In the genomic region with DNA sequence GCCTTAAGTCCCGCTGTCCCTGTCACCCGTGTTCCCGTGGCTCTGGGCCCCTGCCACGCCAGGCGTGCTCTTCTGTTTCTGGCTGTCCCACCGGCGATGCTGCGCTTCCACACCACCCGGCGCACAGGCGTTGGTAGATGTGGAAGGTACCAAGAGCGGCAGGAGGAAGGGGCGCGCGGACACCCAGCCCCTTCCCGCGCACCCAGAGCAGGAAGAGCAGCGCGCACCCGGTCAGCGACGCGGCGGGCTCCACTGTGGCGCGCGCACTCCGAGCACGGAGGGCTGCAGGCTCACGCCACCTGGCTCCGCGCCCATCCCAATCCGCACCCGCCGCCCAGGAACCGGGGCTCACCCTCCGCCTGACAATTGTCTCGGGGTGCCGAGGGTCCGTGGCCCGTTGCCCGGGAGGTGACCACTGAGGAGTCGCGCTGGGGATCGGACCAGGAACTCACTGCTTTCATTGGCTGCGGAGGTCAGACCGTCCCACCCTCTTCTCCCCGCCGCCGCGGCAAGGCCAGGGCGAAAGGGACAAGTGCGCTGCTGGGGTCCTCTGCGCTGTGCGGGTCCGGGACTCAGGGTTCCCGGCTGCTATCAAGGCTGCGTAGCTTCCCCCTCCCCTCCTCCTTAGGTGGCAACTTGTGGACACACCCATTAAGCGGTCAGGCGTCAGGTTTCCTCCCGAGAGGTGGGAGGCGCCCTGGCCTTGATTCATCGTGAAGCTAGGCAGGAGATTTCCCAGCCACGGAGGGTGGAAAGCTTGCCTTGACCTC, we compare ENCODE assay signal across 8 cellular contexts.
DNase-seq lines count a peak whose midpoint lies in the region; ATAC-seq, FAIRE-seq and TF ChIP-seq lines count a peak whose summit lies in the region.

No MANE protein-coding gene starts in this region.

- TF ChIP-seq POLR2A in H1 (IDR thresholded peaks at IDR 0.05; ENCODE audit: control extremely low read depth in 1 of 2, low read depth in 2 of 2, low read length in 2 of 2), result peak in 1 of 2 experiments; percentile 64; a peak in 2 of 3 replicates
- peak in 1 of 2 donors; percentile 32 for TF ChIP-seq POLR2A in thyroid gland (IDR thresholded peaks at IDR 0.05)

- intact Hi-C loops in thyroid gland (cut with DNase I), result no loop called here

- H4K8ac ChIP-seq in H1 (ENCODE audit: extremely low read depth, insufficient read depth, low read length), result no peak overlapping the region
- H4K8ac ChIP-seq in mesenchymal stem cell (ENCODE audit: low read length), result peak overlapping the region; percentile 88

- peak in 1 of 2 experiments; percentile 71; a peak in 1 of 3 replicates for TF ChIP-seq EP300 in H1 (IDR thresholded peaks at IDR 0.05; ENCODE audit: borderline replicate concordance in 1 of 2, low read depth in 2 of 2, low read length in 2 of 2)

- CTCF ChIA-PET in HEK293 (lab: Yijun Ruan, JAX) (no interaction called here), WTC11 (lab: Charles Lee) (interaction anchor here (0.9 to 2.0 kb wide), 5 partner anchors 13 to 364 kb away, joined by 3 to 7 read pairs (median 4); no protein-coding TSS in a partner anchor), H1 (lab: Charles Lee; ENCODE audit: partially characterized antibody) (interaction anchor here (0.6 to 2.8 kb wide), 4 partner anchors 18 to 331 kb away, joined by 3 to 11 read pairs (median 3); no protein-coding TSS in a partner anchor)

- H3K4me1 ChIP-seq in HEK293 (ENCODE audit: control insufficient read depth, insufficient read depth, low read length) (no peaks in the 10 kb centered on the region), H1 (replicated peaks in 1 of 4; ENCODE audit: control insufficient read depth in 3 of 4, insufficient read depth in 4 of 4, low read length in 3 of 4) (peaks cover 0 to 8% (median 3%) of the 10 kb centered on the region in 4 experiments; a peak in 5 of 7 replicates), mesenchymal stem cell (ENCODE audit: control insufficient read depth, insufficient read depth, low read depth, low read length) (peaks cover 5% of the 10 kb centered on the region), thyroid gland (peaks cover 0 to 4% of the 10 kb centered on the region in 2 donors)

- peaks cover 17% of the 10 kb centered on the region for H3K4me1 Mint-ChIP-seq in WTC11

- peak; percentile 96 for ATAC-seq in WTC11

- peak; percentile 63 for DNase-seq in GM03348 (ENCODE audit: low spot score)
- peak; percentile 64 for DNase-seq in NCI-H2081 treated with DMSO at 0.1 percent for 48 hours (lab: John Stamatoyannopoulos, UW)
- peak; percentile 87 for DNase-seq in WTC11 (ENCODE audit: low spot score)
- DNase-seq in H1 (ENCODE audit: low read depth in 1 of 2, low spot score in 2 of 2), result peak; percentile 85 to 93
- DNase-seq in mesenchymal stem cell, result peak; percentile 57
- DNase-seq in thyroid gland, result peak; percentile 64 to 70
- no peak for DNase-seq in AML-193 (lab: John Stamatoyannopoulos, UW)

- H3K23ac ChIP-seq in H1 (ENCODE audit: insufficient read length) (no peak overlapping the region), mesenchymal stem cell (ENCODE audit: low read length in 2 of 2) (no peak overlapping the region)

- H4K91ac ChIP-seq in H1 (replicated peaks; ENCODE audit: insufficient read length, low read length) (peak overlapping the region; percentile 85), mesenchymal stem cell (ENCODE audit: low read length) (peak overlapping the region; percentile 94)

- H2BK5ac ChIP-seq in H1 (ENCODE audit: low read depth, low read length) (peak overlapping the region; percentile 98; the same call in 1 of the 2 replicates), mesenchymal stem cell (ENCODE audit: low read depth, low read length, poor library complexity, severe bottlenecking) (peak overlapping the region; percentile 26)

- no peak overlapping the region for H2BK20ac ChIP-seq in H1 (ENCODE audit: low read length)

- H2BK120ac ChIP-seq in H1 (replicated peaks; ENCODE audit: low read depth, low read length) (no peak overlapping the region), mesenchymal stem cell (ENCODE audit: low read depth, low read length) (peak overlapping the region; percentile 68)

- TF ChIP-seq CTCF in HEK293 (tag by site-specific recombination; IDR thresholded peaks at IDR 0.05) (no peak), WTC11 (IDR thresholded peaks at IDR 0.05) (no peak), H1 (IDR thresholded peaks at IDR 0.05; ENCODE audit: control extremely low read depth in 1 of 3, insufficient read depth in 1 of 3, low read depth in 1 of 3, low read length in 3 of 3) (no peak), thyroid gland (IDR thresholded peaks at IDR 0.05) (no peak)

- TF ChIP-seq RAD21 in H1 (IDR thresholded peaks at IDR 0.05 in 1 of 2, conservative IDR thresholded peaks at IDR 0.05 in 1 of 2; ENCODE audit: low read depth in 2 of 2, low read length in 2 of 2), result no peak

- H3K9me3 ChIP-seq in HEK293 (ENCODE audit: control insufficient read depth, insufficient read depth, low read depth, low read length), result no peaks in the 10 kb centered on the region
- no peaks in the 10 kb centered on the region for H3K9me3 ChIP-seq in H1 (ENCODE audit: insufficient read depth in 2 of 2, low read depth in 1 of 2, low read length in 1 of 2)
- no peaks in the 10 kb centered on the region for H3K9me3 ChIP-seq in mesenchymal stem cell (ENCODE audit: control insufficient read depth, low read length)
- H3K9me3 ChIP-seq in thyroid gland, result no peaks in the 10 kb centered on the region

- H3K27me3 ChIP-seq in H1 (replicated peaks in 1 of 4; ENCODE audit: control insufficient read depth in 3 of 4, extremely low read depth in 1 of 4, insufficient read depth in 3 of 4, low read length in 3 of 4) (no peaks in the 10 kb centered on the region), mesenchymal stem cell (ENCODE audit: control insufficient read depth in 1 of 2, insufficient read depth in 1 of 2, low read length in 2 of 2) (peaks cover 0 to 18% of the 10 kb centered on the region in 2 experiments), thyroid gland (no peaks in the 10 kb centered on the region)

- H4K5ac ChIP-seq in H1 (ENCODE audit: insufficient read length, low read depth, low read length), result peak overlapping the region; percentile 71

- FAIRE-seq in H1 (lab: Jason Lieb, UNC), result peak; percentile 84

- peak overlapping the region; percentile 93 for H3K27ac Mint-ChIP-seq in WTC11

- WGBS in H1 (ENCODE audit: extremely low coverage in 1 of 2, insufficient coverage in 1 of 2, insufficient read length in 1 of 2, insufficient replicate concordance in 2 of 2, low coverage in 1 of 2, low lambda C conversion rate in 2 of 2, missing lambda C conversion rate in 1 of 2), 2 experiments, result 1% methylated on average over 49 of the region's 64 CpGs; no CpG with 5 or more reads in 1 of the 2 experiments
- 1% methylated on average over 52 of the region's 64 CpGs for WGBS in mesenchymal stem cell
- WGBS in thyroid gland, 2 donors, result 1 to 2% methylated on average over 24 to 27 of the region's 64 CpGs

- H3K18ac ChIP-seq in H1 (ENCODE audit: extremely low read depth, low read length), result peak overlapping the region; percentile 51
- peak overlapping the region; percentile 84 to 89 for H3K18ac ChIP-seq in mesenchymal stem cell (ENCODE audit: low read depth in 1 of 2, low read length in 2 of 2)

- H3K4me3 Mint-ChIP-seq in WTC11, result peak overlapping the region; percentile 96

- H3K4me3 ChIP-seq in HEK293 (ENCODE audit: low read depth, low read length) (peak overlapping the region; percentile 85), H1 (ENCODE audit: extremely low read depth in 1 of 4, insufficient read depth in 2 of 4, low read depth in 3 of 4, low read length in 4 of 4) (peak overlapping the region; percentile 66 to 78 (median 70)), mesenchymal stem cell (ENCODE audit: insufficient read depth in 1 of 2, low read depth in 1 of 2, low read length in 2 of 2) (peak overlapping the region; percentile 80 to 87), thyroid gland (replicated peaks in 1 of 3) (peak overlapping the region; percentile 22 to 49 (median 22))

- H3K14ac ChIP-seq in H1 (ENCODE audit: insufficient read length), result no peak overlapping the region
- peak overlapping the region in 1 of 2 experiments; percentile 94 for H3K14ac ChIP-seq in mesenchymal stem cell (ENCODE audit: low read length in 2 of 2)

- H3K36me3 ChIP-seq in HEK293 (ENCODE audit: control insufficient read depth in 2 of 2, insufficient read depth in 1 of 2, low read length in 2 of 2) (no peaks in the 10 kb centered on the region), H1 (ENCODE audit: control insufficient read depth in 2 of 4, insufficient read depth in 4 of 4, low read length in 3 of 4) (no peaks in the 10 kb centered on the region), mesenchymal stem cell (ENCODE audit: control insufficient read depth in 1 of 2, insufficient read depth in 2 of 2, low read depth in 1 of 2, low read length in 2 of 2) (no peaks in the 10 kb centered on the region), thyroid gland (no peaks in the 10 kb centered on the region)

- peak overlapping the region; percentile 71 for H3K56ac ChIP-seq in H1 (replicated peaks; ENCODE audit: insufficient read length, low read depth, low read length)

- H3K9ac ChIP-seq in H1 (replicated peaks in 1 of 4; ENCODE audit: extremely low read depth in 1 of 4, low read depth in 3 of 4, low read length in 3 of 4), result peak overlapping the region; percentile 30 to 77 (median 60)
- H3K9ac ChIP-seq in mesenchymal stem cell (ENCODE audit: low read length), result peak overlapping the region; percentile 54

- H2AFZ ChIP-seq in H1 (ENCODE audit: low read length), result peak overlapping the region; percentile 14
- peak overlapping the region; percentile 88 for H2AFZ ChIP-seq in mesenchymal stem cell (ENCODE audit: low read depth, low read length)

- H3K4me2 ChIP-seq in H1 (ENCODE audit: insufficient read depth in 1 of 2, low read depth in 2 of 2, low read length in 2 of 2), result peak overlapping the region; percentile 83 to 87
- H3K4me2 ChIP-seq in mesenchymal stem cell (ENCODE audit: low read length, poor library complexity, severe bottlenecking), result peak overlapping the region; percentile 99

- H3K9me3 Mint-ChIP-seq in WTC11, result peaks cover 5% of the 10 kb centered on the region; the same call in 1 of the 2 replicates

- H2BK15ac ChIP-seq in H1 (ENCODE audit: low read length) (0 out of 2 replicates have a peak overlapping the region, but pooled peaks have one; percentile 37), mesenchymal stem cell (ENCODE audit: low read depth, poor library complexity, severe bottlenecking) (peak overlapping the region; percentile 96)

- H3K4ac ChIP-seq in H1 (replicated peaks; ENCODE audit: insufficient read length, low read depth, low read length) (peak overlapping the region; percentile 24), mesenchymal stem cell (ENCODE audit: low read depth in 1 of 2, low read length in 2 of 2) (peak overlapping the region in 1 of 2 experiments; percentile 65)

- H2AK5ac ChIP-seq in H1 (ENCODE audit: low read depth, low read length) (no peak overlapping the region), mesenchymal stem cell (ENCODE audit: low read length, severe bottlenecking) (no peak overlapping the region)

- POLR2A ChIA-PET in HEK293 (lab: Yijun Ruan, JAX) (interaction anchor here (1.1 to 1.3 kb wide), 3 partner anchors 13 to 121 kb away, joined by 3 to 12 read pairs (median 4); partner anchors contain the start of gene ZNF92), WTC11 (lab: Charles Lee) (interaction anchor here (0.8 to 1.3 kb wide), 3 partner anchors 14 to 470 kb away, joined by 3 to 7 read pairs (median 4); no protein-coding TSS in a partner anchor), H1 (lab: Charles Lee; ENCODE audit: partially characterized antibody) (interaction anchor here (0.7 to 1.3 kb wide), 3 partner anchors 11 to 213 kb away, joined by 3 to 4 read pairs (median 3); no protein-coding TSS in a partner anchor)

- no peaks in the 10 kb centered on the region for H3K79me2 ChIP-seq in H1 (ENCODE audit: control insufficient read depth in 1 of 2, insufficient read depth in 2 of 2, low read length in 2 of 2)

- no peaks in the 10 kb centered on the region for H4K20me1 ChIP-seq in H1 (replicated peaks in 1 of 2; ENCODE audit: control insufficient read depth in 1 of 2, insufficient read depth in 2 of 2, low read length in 2 of 2)

- H3K36me3 Mint-ChIP-seq in WTC11, result peaks cover 5% of the 10 kb centered on the region

- peaks cover 3% of the 10 kb centered on the region; the same call in 1 of the 2 replicates for H3K23me2 ChIP-seq in H1 (ENCODE audit: low read depth, low read length)

- peak overlapping the region; percentile 40; the same call in 1 of the 2 replicates for H2BK12ac ChIP-seq in H1 (ENCODE audit: low read depth, low read length)
- H2BK12ac ChIP-seq in mesenchymal stem cell (ENCODE audit: low read length in 2 of 2), result peak overlapping the region in 1 of 2 experiments; percentile 59

- no peaks in the 10 kb centered on the region; the same call in 1 of the 2 replicates for H3K27me3 Mint-ChIP-seq in WTC11 (ENCODE audit: low read depth)

- H3K79me1 ChIP-seq in H1 (ENCODE audit: low read depth, low read length) (no peaks in the 10 kb centered on the region; the same call in 1 of the 2 replicates), mesenchymal stem cell (replicated peaks; ENCODE audit: low read length, poor library complexity, severe bottlenecking) (no peaks in the 10 kb centered on the region)

- H3K27ac ChIP-seq in HEK293 (ENCODE audit: extremely low read depth, low read depth, low read length) (peak overlapping the region; percentile 75), H1 (ENCODE audit: low read depth, low read length) (no peak overlapping the region), mesenchymal stem cell (ENCODE audit: low read length, poor library complexity, severe bottlenecking) (no peak overlapping the region), thyroid gland (no peak overlapping the region)

Comparison
In these comparisons a context has a peak if more than half of its experiments do, and no peak if none do; other contexts are left out.
1. DNase-seq: peak in GM03348 (single experiment), NCI-H2081 treated with DMSO at 0.1 percent for 48 hours (single experiment), WTC11 (single experiment), H1 (2 of 2), mesenchymal stem cell (single experiment) and thyroid gland (2 of 2); none in AML-193 (0 of 2).
2. H3K4me3 ChIP-seq: peak in every context shown above with its lines; median percentile 85 in HEK293; 84 in mesenchymal stem cell; 70 in H1; 22 in thyroid gland.